ENCODE assay signal across 19 cellular contexts in genomic region chr12:120352117-120352516, GRCh38. TPM values are rescaled to one million over a fixed set of nuclear protein-coding genes. Genes with fewer than 3 reads are reported as not detected.
DNase-seq lines count a peak whose midpoint lies in the region; TF ChIP-seq lines count a peak whose summit lies in the region.
"Had no signal": no experiment of that assay in that cellular context is flagged by ENCODE, and none has a peak within 500 bp of the region (broad histone marks: within the 10 kb centered on the region; RNA-seq: fewer than 3 reads in every experiment).

No MANE protein-coding gene starts in this region.

- no peak overlapping the region for H3K9ac ChIP-seq in mesenchymal stem cell (ENCODE audit: low read length)

- no peak overlapping the region for H3K14ac ChIP-seq in mesenchymal stem cell (ENCODE audit: low read length in 2 of 2)

- H4K8ac ChIP-seq in mesenchymal stem cell (ENCODE audit: low read length) = no peak overlapping the region

- no peak overlapping the region for H3K4ac ChIP-seq in mesenchymal stem cell (ENCODE audit: low read depth in 1 of 2, low read length in 2 of 2)

- in situ Hi-C loops in brain microvascular endothelial cell (cut with HindIII; ENCODE audit: low pct_ligation_motif_present, low sequenced_read_pairs) = no loop called here

- H3K36me3 ChIP-seq in MG63 (no peaks in the 10 kb centered on the region), brain microvascular endothelial cell (replicated peaks) (no peaks in the 10 kb centered on the region), mesenchymal stem cell (ENCODE audit: control insufficient read depth in 1 of 2, insufficient read depth in 2 of 2, low read depth in 1 of 2, low read length in 2 of 2) (no peaks in the 10 kb centered on the region)

- no peak overlapping the region for H2BK5ac ChIP-seq in mesenchymal stem cell (ENCODE audit: low read depth, low read length, poor library complexity, severe bottlenecking)

- TF ChIP-seq CTCF in brain microvascular endothelial cell (IDR thresholded peaks at IDR 0.05; ENCODE audit: low read depth, low read length, missing control alignments) = no peak

- H3K4me2 ChIP-seq in mesenchymal stem cell (ENCODE audit: low read length, poor library complexity, severe bottlenecking) = no peak overlapping the region

- no peak overlapping the region for H4K91ac ChIP-seq in mesenchymal stem cell (ENCODE audit: low read length)

- H3K4me1 ChIP-seq in mesenchymal stem cell (ENCODE audit: control insufficient read depth, insufficient read depth, low read depth, low read length) = peaks cover 4% of the 10 kb centered on the region

- no peak overlapping the region for H2AFZ ChIP-seq in mesenchymal stem cell (ENCODE audit: low read depth, low read length)

- no peaks in the 10 kb centered on the region for H3K79me1 ChIP-seq in mesenchymal stem cell (replicated peaks; ENCODE audit: low read length, poor library complexity, severe bottlenecking)

- H3K9me3 ChIP-seq in MG63 (no peaks in the 10 kb centered on the region), mesenchymal stem cell (ENCODE audit: control insufficient read depth, low read length) (no peaks in the 10 kb centered on the region)

- peak; percentile 70 for DNase-seq in ELR (ENCODE audit: low read depth)
- DNase-seq in MG63 = peak; percentile 79
- peak; percentile 55 for DNase-seq in brain microvascular endothelial cell
- DNase-seq in mesenchymal stem cell = peak; percentile 54
- no peak for DNase-seq in NCI-H748 (lab: John Stamatoyannopoulos, UW; ENCODE audit: unreplicated experiment)
- DNase-seq in Ammon's horn (ENCODE audit: low spot score) = no peak
- DNase-seq in NCI-H1105 (lab: John Stamatoyannopoulos, UW) = no peak
- no peak for DNase-seq in head of caudate nucleus
- DNase-seq: activated CD4-positive, alpha-beta T cell treated with anti-CD3 and anti-CD28 coated beads for 4 hours; activated naive CD4-positive, alpha-beta T cell treated with anti-CD3 and anti-CD28 coated beads for 36 hours; C1 segment of cervical spinal cord; DMS79 treated with DMSO at 0.1 percent for 48 hours; glutamatergic neuron; H7; NCI-H1092; right cardiac atrium; SHP77 treated with DMSO at 0.1 percent for 48 hours; stimulated activated CD4-positive, alpha-beta T cell treated with anti-CD3 and anti-CD28 coated beads, Interleukin-1b, Interleukin-23, amount 100 ng/mL, for 48 hours had no signal

- no peak overlapping the region for H2AK5ac ChIP-seq in mesenchymal stem cell (ENCODE audit: low read length, severe bottlenecking)

- H3K27me3 ChIP-seq in MG63 (no peaks in the 10 kb centered on the region), brain microvascular endothelial cell (replicated peaks) (no peaks in the 10 kb centered on the region), mesenchymal stem cell (ENCODE audit: control insufficient read depth in 1 of 2, insufficient read depth in 1 of 2, low read length in 2 of 2) (peaks cover 15 to 18% of the 10 kb centered on the region in 2 experiments)

- H2BK120ac ChIP-seq in mesenchymal stem cell (ENCODE audit: low read depth, low read length) = no peak overlapping the region

- H2BK12ac ChIP-seq in mesenchymal stem cell (ENCODE audit: low read length in 2 of 2) = no peak overlapping the region

- H2BK15ac ChIP-seq in mesenchymal stem cell (ENCODE audit: low read depth, poor library complexity, severe bottlenecking) = no peak overlapping the region

- intact Hi-C loops in head of caudate nucleus (cut with DNase I) = no loop called here

- H3K4me3 ChIP-seq in MG63 = no peak overlapping the region
- no peak overlapping the region for H3K4me3 ChIP-seq in brain microvascular endothelial cell (ENCODE audit: low read depth, low read length)
- H3K4me3 ChIP-seq in mesenchymal stem cell (ENCODE audit: insufficient read depth in 1 of 2, low read depth in 1 of 2, low read length in 2 of 2) = no peak overlapping the region

- H3K27ac ChIP-seq in brain microvascular endothelial cell (no peak overlapping the region), mesenchymal stem cell (ENCODE audit: low read length, poor library complexity, severe bottlenecking) (no peak overlapping the region)

- H3K18ac ChIP-seq in mesenchymal stem cell (ENCODE audit: low read depth in 1 of 2, low read length in 2 of 2) = no peak overlapping the region

- no peak overlapping the region for H3K23ac ChIP-seq in mesenchymal stem cell (ENCODE audit: low read length in 2 of 2)

- WGBS in mesenchymal stem cell = 77% methylated on average over 2 of the region's 5 CpGs

RNA-seq across cellular contexts. Expression of gene MSI1, which starts 16.8 kb away (rescaled TPM):
- not detected in 2 replicates for total RNA-seq in MG63 (2014; rRNA removed; shearing (Covaris generic); ENCODE audit: low replicate concordance)
- 0.06 TPM for polyA plus RNA-seq in mesenchymal stem cell (2013, experiment 1 of 2)
- polyA plus RNA-seq in mesenchymal stem cell (2013, experiment 2 of 2) = 0.03 TPM

RNA-seq across cellular contexts. Expression of gene PLA2G1B, which starts 24.5 kb away (rescaled TPM):
- total RNA-seq in MG63 (2014; rRNA removed; shearing (Covaris generic); ENCODE audit: low replicate concordance) = not detected in 2 replicates
- polyA plus RNA-seq in mesenchymal stem cell (2013, experiment 1 of 2) = 0.18 TPM
- not detected for polyA plus RNA-seq in mesenchymal stem cell (2013, experiment 2 of 2)
- total RNA-seq: activated naive CD4-positive, alpha-beta T cell treated with anti-CD3 and anti-CD28 coated beads for 36 hours; cardiac septum; H7; right cardiac atrium had no signal
- polyA plus RNA-seq: right cardiac atrium had no signal

RNA-seq across cellular contexts. Expression of gene SIRT4, which starts 50.0 kb away (rescaled TPM):
- 0.33 TPM in 1 of 2 replicates, not detected in the other for total RNA-seq in MG63 (2014; rRNA removed; shearing (Covaris generic); ENCODE audit: low replicate concordance)
- polyA plus RNA-seq in mesenchymal stem cell (2013, experiment 1 of 2) = 0.99 TPM
- polyA plus RNA-seq in mesenchymal stem cell (2013, experiment 2 of 2) = 0.85 TPM

RNA-seq across cellular contexts. Expression of gene RNU4-1, which starts 59.1 kb away (rescaled TPM):
- not detected in 2 replicates for total RNA-seq in MG63 (2014; rRNA removed; shearing (Covaris generic); ENCODE audit: low replicate concordance)
- polyA plus RNA-seq in mesenchymal stem cell (2013, experiment 1 of 2) = not detected
- not detected for polyA plus RNA-seq in mesenchymal stem cell (2013, experiment 2 of 2)
- polyA plus RNA-seq: right cardiac atrium had no signal

Comparison
In these comparisons a context has a peak if more than half of its experiments do, and no peak if none do; other contexts are left out.
1. DNase-seq: peak in ELR (single experiment), MG63 (single experiment), brain microvascular endothelial cell (single experiment) and mesenchymal stem cell (single experiment); none in NCI-H748 (single experiment), Ammon's horn (single experiment), NCI-H1105 (single experiment) and head of caudate nucleus (0 of 42).